In the genomic region with DNA sequence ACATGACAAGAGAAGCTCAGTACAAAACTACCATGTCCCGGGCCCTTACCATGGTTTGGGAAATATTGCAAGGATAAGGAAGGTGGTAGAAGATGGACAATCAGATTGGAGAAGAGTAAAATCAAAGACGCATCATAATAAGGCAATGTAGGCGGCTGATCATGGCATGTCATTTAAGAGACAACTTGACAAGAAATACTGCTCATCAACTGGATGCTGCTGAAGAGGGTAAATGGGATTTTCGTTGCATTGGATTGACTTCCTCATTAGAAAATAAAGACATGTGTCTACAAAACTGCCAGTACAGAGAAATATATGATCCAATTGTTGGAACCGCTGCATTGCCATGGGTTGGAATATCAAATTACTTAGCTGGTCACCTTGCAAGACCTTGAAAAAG, we compare ENCODE assay signal across 5 cellular contexts.
"Had no signal": no experiment of that assay in that cellular context is flagged by ENCODE, and none has a peak within 500 bp of the region (broad histone marks: within the 10 kb centered on the region; RNA-seq: fewer than 3 reads in every experiment).

No MANE protein-coding gene starts in this region.

- H2AFZ ChIP-seq: GM23338 had no signal

- DNase-seq: H9, HCEC 1CT, KBM-7 had no signal

- ATAC-seq: GM23338 had no signal

- H3K27me3 Mint-ChIP-seq: IgD-negative memory B cell had no signal

- H3K4me3 ChIP-seq: GM23338 had no signal

- H3K27ac Mint-ChIP-seq: GM23338, H9 had no signal

- H3K4me3 Mint-ChIP-seq: GM23338, H9, IgD-negative memory B cell had no signal

- H3K4me2 ChIP-seq: GM23338 had no signal
